21 cellular contexts compared by ENCODE assay signal in the genomic region with DNA sequence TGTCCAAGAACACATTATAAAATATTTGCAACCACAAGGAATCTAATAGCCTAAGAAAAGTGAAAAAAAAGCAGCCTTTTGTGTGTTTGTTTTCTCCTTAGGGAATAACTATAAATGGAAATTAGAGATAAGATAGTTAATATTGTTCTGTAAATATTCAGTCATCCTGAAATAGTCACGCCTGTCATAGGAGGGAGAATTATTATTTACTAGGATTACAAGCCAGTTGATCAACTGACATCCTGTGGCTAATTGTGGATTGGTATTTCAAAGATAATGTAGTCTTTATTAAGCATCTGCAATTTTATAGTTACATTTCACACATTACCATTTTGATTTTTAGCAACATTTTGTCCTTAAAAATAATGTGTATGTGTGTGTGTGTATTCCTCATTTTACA.
DNase-seq lines count a peak whose midpoint lies in the region; ATAC-seq, FAIRE-seq and TF ChIP-seq lines count a peak whose summit lies in the region.
"Had no signal": no experiment of that assay in that cellular context is flagged by ENCODE, and none has a peak within 500 bp of the region (broad histone marks: within the 10 kb centered on the region; RNA-seq: fewer than 3 reads in every experiment).

No MANE protein-coding gene starts in this region.

- ATAC-seq in heart right ventricle (peak in 1 of 8 donors; percentile 74), right cardiac atrium (no peak), HG03354 (IDR thresholded peaks at IDR 0.05; ENCODE audit: poor library complexity, severe bottlenecking, unreplicated experiment) (no peak)
- ATAC-seq: A549 had no signal

- no peak for TF ChIP-seq POLR2A in transverse colon (IDR thresholded peaks at IDR 0.05)

- 17 to 29% methylated on average over 1 of the region's 1 CpG for WGBS in heart right ventricle, 2 donors
- WGBS in right cardiac atrium: 41% methylated on average over 1 of the region's 1 CpG
- WGBS in small intestine, 3 donors: 44 to 54% (median 53%) methylated on average over 1 of the region's 1 CpG
- WGBS in transverse colon (ENCODE audit: low coverage in 1 of 2), 2 donors: 50 to 82% methylated on average over 1 of the region's 1 CpG

- H3K4me3 ChIP-seq in heart right ventricle (no peak overlapping the region), right cardiac atrium (ENCODE audit: low read length) (no peak overlapping the region), small intestine (ENCODE audit: low read depth in 1 of 2, low read length in 2 of 2) (no peak overlapping the region), transverse colon (no peak overlapping the region)
- H3K4me3 ChIP-seq: A549, GM23248 had no signal

- intact Hi-C loops in heart right ventricle (cut with DNase I): loop anchor here in 1 of 10 donors (10.0 kb wide), 1 partner anchor 71 kb away; no protein-coding TSS in a partner anchor
- intact Hi-C loops in right cardiac atrium (cut with DNase I): no loop called here
- intact Hi-C loops in transverse colon (cut with DNase I; ENCODE audit: low total_unique reads): no loop called here

- FAIRE-seq in small intestine (lab: Jason Lieb, UNC): no peak
- FAIRE-seq: A549, GM12892, GM18507, HTR-8/SVneo had no signal

- no peaks in the 10 kb centered on the region for H3K36me3 ChIP-seq in heart right ventricle
- H3K36me3 ChIP-seq in small intestine (ENCODE audit: control insufficient read depth in 2 of 2, insufficient read depth in 2 of 2, low read length in 2 of 2): no peaks in the 10 kb centered on the region
- no peaks in the 10 kb centered on the region for H3K36me3 ChIP-seq in transverse colon

- H3K4me1 ChIP-seq in heart right ventricle (peaks cover 0 to 17% (median 0%) of the 10 kb centered on the region in 9 donors), right cardiac atrium (ENCODE audit: control insufficient read depth, insufficient read depth, low read length) (no peaks in the 10 kb centered on the region), small intestine (ENCODE audit: control insufficient read depth in 2 of 2, insufficient read depth in 1 of 2, low read depth in 1 of 2, low read length in 1 of 2) (no peaks in the 10 kb centered on the region), transverse colon (no peaks in the 10 kb centered on the region)
- H3K4me1 ChIP-seq: A549 had no signal

- H3K27ac ChIP-seq in heart right ventricle: peak overlapping the region in 8 of 10 donors; percentile 28 to 63 (median 41)
- H3K27ac ChIP-seq in right cardiac atrium (ENCODE audit: low read length): no peak overlapping the region
- H3K27ac ChIP-seq in VCaP: peak overlapping the region; percentile 73
- no peak overlapping the region for H3K27ac ChIP-seq in small intestine (ENCODE audit: low read depth in 1 of 2, low read length in 1 of 2)
- no peak overlapping the region for H3K27ac ChIP-seq in transverse colon
- H3K27ac ChIP-seq: A549, GM23248, HL-60 had no signal

- DNase-seq in heart right ventricle (no peak), right cardiac atrium (no peak), HT-29 (ENCODE audit: low spot score) (peak; percentile 31), small intestine (peak; percentile 7), transverse colon (no peak)
- DNase-seq in activated CD4-positive, alpha-beta T cell treated with anti-CD3 and anti-CD28 coated beads for 4 hours: no peak
- DNase-seq: AML-193; CD4-positive, alpha-beta memory T cell; DMS153; DMS79; GDM1; GM23248; HCEC 1CT; IMR-90 had no signal

- H3K27me3 ChIP-seq in heart right ventricle (no peaks in the 10 kb centered on the region), right cardiac atrium (ENCODE audit: control insufficient read depth, insufficient read depth) (no peaks in the 10 kb centered on the region), small intestine (ENCODE audit: control insufficient read depth in 2 of 2, insufficient read depth in 2 of 2, low read length in 2 of 2) (no peaks in the 10 kb centered on the region), transverse colon (no peaks in the 10 kb centered on the region)

- H3K9me3 ChIP-seq in heart right ventricle (no peaks in the 10 kb centered on the region), right cardiac atrium (ENCODE audit: control insufficient read depth, low read length) (no peaks in the 10 kb centered on the region), small intestine (ENCODE audit: control insufficient read depth, low read depth) (no peaks in the 10 kb centered on the region), transverse colon (no peaks in the 10 kb centered on the region)
- H3K9me3 ChIP-seq: A549 had no signal

- TF ChIP-seq EP300 in transverse colon (IDR thresholded peaks at IDR 0.05; ENCODE audit: low read depth): no peak

- no peak for TF ChIP-seq CTCF in heart right ventricle (IDR thresholded peaks at IDR 0.05)
- TF ChIP-seq CTCF in VCaP (conservative IDR thresholded peaks at IDR 0.05): no peak
- no peak for TF ChIP-seq CTCF in transverse colon (IDR thresholded peaks at IDR 0.05)

- in situ Hi-C loops in transverse colon (cut with MboI; ENCODE audit: low pct_ligation_motif_present in 1 of 4, low pct_unique_long_range_greater_than_20kb in 1 of 4, low sequenced_read_pairs in 3 of 4): no loop called here

Comparison
In these comparisons a context has a peak if more than half of its experiments do, and no peak if none do; other contexts are left out.
1. H3K27ac ChIP-seq: peak in heart right ventricle (8 of 10) and VCaP (single experiment); none in right cardiac atrium (single experiment), small intestine (0 of 2) and transverse colon (0 of 4).
2. DNase-seq: peak in HT-29 (single experiment) and small intestine (single experiment); none in heart right ventricle (0 of 2), right cardiac atrium (0 of 3), activated CD4-positive, alpha-beta T cell treated with anti-CD3 and anti-CD28 coated beads for 4 hours (0 of 2) and transverse colon (single experiment).